Comparison of ENCODE assay signal across 7 cellular contexts in genomic region chr2:11427224-11427623, GRCh38.
"Had no signal": no experiment of that assay in that cellular context is flagged by ENCODE, and none has a peak within 500 bp of the region (broad histone marks: within the 10 kb centered on the region; RNA-seq: fewer than 3 reads in every experiment).

No MANE protein-coding gene starts in this region.

- H3K9ac ChIP-seq: GM23248, KMS-11 had no signal

- H2AFZ ChIP-seq: GM23248 had no signal

- H3K27ac Mint-ChIP-seq: IgD-negative memory B cell had no signal

- H3K4me2 ChIP-seq: KMS-11 had no signal

- H3K36me3 Mint-ChIP-seq: IgD-negative memory B cell had no signal

- H3K4me1 Mint-ChIP-seq: IgD-negative memory B cell had no signal

- H3K9me3 Mint-ChIP-seq: IgD-negative memory B cell had no signal

- DNase-seq: GM23248, GOT3, H7, HCEC 1CT, KBM-7 had no signal

- H3K4me3 ChIP-seq: GM23248 had no signal

- H3K4me3 Mint-ChIP-seq: IgD-negative memory B cell had no signal

- H3K27ac ChIP-seq: GM23248, KMS-11 had no signal

- H3K27me3 Mint-ChIP-seq: IgD-negative memory B cell had no signal
